1 cellular context compared by ENCODE assay signal in the genomic region with DNA sequence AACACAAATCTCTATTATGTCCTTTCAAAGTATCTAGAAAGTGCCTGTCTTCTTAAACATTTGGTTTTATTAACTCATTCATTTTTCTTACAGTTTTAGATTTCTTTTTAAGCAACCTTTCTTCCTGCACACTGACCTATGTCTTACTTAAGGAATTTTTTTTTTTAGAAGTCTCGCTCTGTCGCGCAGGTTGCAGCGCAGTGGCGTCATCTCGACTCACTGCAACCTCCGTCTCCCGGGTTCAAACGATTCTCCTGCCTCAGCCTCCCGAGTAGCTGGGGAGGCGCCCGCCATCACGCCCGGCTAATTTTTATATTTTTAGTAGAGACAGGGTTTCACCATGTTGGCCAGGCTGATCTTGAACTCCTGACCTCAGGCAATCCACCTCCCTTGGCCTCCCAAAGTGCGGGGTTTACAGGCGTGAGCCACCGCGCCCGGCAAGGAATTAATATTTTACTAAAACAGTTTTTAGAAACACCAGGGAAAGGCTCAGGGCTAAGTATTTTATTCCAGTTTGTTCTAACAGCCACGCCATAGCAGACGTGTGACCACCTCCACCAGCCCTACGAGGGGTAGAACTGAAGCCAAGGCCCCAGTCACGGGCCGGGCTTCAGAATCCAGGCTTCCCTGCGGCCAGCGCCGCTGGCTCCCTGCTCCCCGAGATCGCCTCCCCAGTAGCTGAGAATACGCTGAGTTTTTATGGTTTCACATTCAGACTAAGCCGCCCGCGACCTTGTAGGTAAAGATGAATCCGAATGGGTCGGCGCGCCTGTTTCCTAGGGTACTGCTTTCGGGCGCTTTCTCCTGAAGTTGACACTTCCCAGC.
TF ChIP-seq lines count a peak whose summit lies in the region.

No MANE protein-coding gene starts in this region.

TF ChIP-seq in K562, 482 proteins besides CTCF, POLR2A, EP300 and RAD21 (continued from another document and continues in another):
- TF ChIP-seq MEF2A (IDR thresholded peaks at IDR 0.05; ENCODE audit: control insufficient read depth, low read depth, low read length) (no peak), SMARCA4 (IDR thresholded peaks at IDR 0.05) (peak; percentile 57), BCOR (IDR thresholded peaks at IDR 0.05) (peak; percentile 91), SIN3B (IDR thresholded peaks at IDR 0.05; ENCODE audit: low read depth) (no peak), RBM17 (IDR thresholded peaks at IDR 0.05; ENCODE audit: borderline replicate concordance, low read depth, low read length) (no peak), RBFOX2 (IDR thresholded peaks at IDR 0.05; ENCODE audit: low read depth, low read length) (no peak), HDAC1 (IDR thresholded peaks at IDR 0.05) (no peak), NEUROD1 (IDR thresholded peaks at IDR 0.05; ENCODE audit: borderline replicate concordance, low read depth, low read length, partially characterized antibody) (peak; percentile 29), ZNF143 (CRISPR knock-in tag; IDR thresholded peaks at IDR 0.05) (peak; percentile 4; the same call in 1 of the 2 replicates), NR2C1 (IDR thresholded peaks at IDR 0.05) (no peak), NR2C1 (tag; IDR thresholded peaks at IDR 0.05) (peak; percentile 51; the same call in 1 of the 2 replicates), ZNF592 (IDR thresholded peaks at IDR 0.05) (peak; percentile 33; the same call in 1 of the 2 replicates), STAG1 (CRISPR knock-in tag; IDR thresholded peaks at IDR 0.05; ENCODE audit: borderline replicate concordance) (peak; percentile 66; the same call in 1 of the 2 replicates), ZSCAN29 (IDR thresholded peaks at IDR 0.05) (no peak), OTX1 (CRISPR knock-in tag; IDR thresholded peaks at IDR 0.05) (peak; percentile 51; the same call in 1 of the 2 replicates), ZNF780A (CRISPR knock-in tag; IDR thresholded peaks at IDR 0.05) (no peak), BRCA1 (IDR thresholded peaks at IDR 0.05) (no peak), BRCA1 (CRISPR knock-in tag; IDR thresholded peaks at IDR 0.05) (peak; percentile 95), TOE1 (IDR thresholded peaks at IDR 0.05; ENCODE audit: borderline replicate concordance) (no peak), TOE1 (CRISPR knock-in tag; IDR thresholded peaks at IDR 0.05; ENCODE audit: borderline replicate concordance, low read depth) (no peak), DDX20 (tag; IDR thresholded peaks at IDR 0.05; ENCODE audit: low read depth) (no peak; the same call in 1 of the 2 replicates), ZNF140 (CRISPR knock-in tag; IDR thresholded peaks at IDR 0.05) (no peak), PTTG1 (tag; IDR thresholded peaks at IDR 0.05; ENCODE audit: low read depth) (no peak), SMARCA5 (IDR thresholded peaks at IDR 0.05) (0 out of 2 replicates have a peak, but pooled peaks have one; percentile 14), KAT2B (IDR thresholded peaks at IDR 0.05; ENCODE audit: low read depth, low read length) (no peak), HCFC1 (IDR thresholded peaks at IDR 0.05; ENCODE audit: low read depth, low read length) (peak; percentile 34; the same call in 1 of the 2 replicates), TFAM (CRISPR knock-in tag; conservative IDR thresholded peaks at IDR 0.05) (no peak), MBD1 (CRISPR knock-in tag; IDR thresholded peaks at IDR 0.05) (no peak), BMI1 (IDR thresholded peaks at IDR 0.05; ENCODE audit: low read length) (no peak), ETV1 (tag; conservative IDR thresholded peaks at IDR 0.05; ENCODE audit: low read depth) (no peak; the same call in 1 of the 2 replicates), ZNF512 (tag; IDR thresholded peaks at IDR 0.05) (no peak), DPF2 (IDR thresholded peaks at IDR 0.05) (peak; percentile 11; the same call in 1 of the 2 replicates), GTF2A2 (tag; IDR thresholded peaks at IDR 0.05) (peak; percentile 47; the same call in 1 of the 2 replicates), ZNF384 (IDR thresholded peaks at IDR 0.05; ENCODE audit: low read depth, low read length) (peak; percentile 94), NFRKB (IDR thresholded peaks at IDR 0.05; ENCODE audit: low read depth) (peak; percentile 90; the same call in 1 of the 2 replicates), PHF8 (IDR thresholded peaks at IDR 0.05; ENCODE audit: borderline replicate concordance, low read length) (no peak), ARID1B (IDR thresholded peaks at IDR 0.05) (peak; percentile 51), MTA1 (IDR thresholded peaks at IDR 0.05; ENCODE audit: borderline replicate concordance) (0 out of 2 replicates have a peak, but pooled peaks have one; percentile 31), ZNF518B (CRISPR knock-in tag; IDR thresholded peaks at IDR 0.05) (no peak)
- TF ChIP-seq, protein P1, sequence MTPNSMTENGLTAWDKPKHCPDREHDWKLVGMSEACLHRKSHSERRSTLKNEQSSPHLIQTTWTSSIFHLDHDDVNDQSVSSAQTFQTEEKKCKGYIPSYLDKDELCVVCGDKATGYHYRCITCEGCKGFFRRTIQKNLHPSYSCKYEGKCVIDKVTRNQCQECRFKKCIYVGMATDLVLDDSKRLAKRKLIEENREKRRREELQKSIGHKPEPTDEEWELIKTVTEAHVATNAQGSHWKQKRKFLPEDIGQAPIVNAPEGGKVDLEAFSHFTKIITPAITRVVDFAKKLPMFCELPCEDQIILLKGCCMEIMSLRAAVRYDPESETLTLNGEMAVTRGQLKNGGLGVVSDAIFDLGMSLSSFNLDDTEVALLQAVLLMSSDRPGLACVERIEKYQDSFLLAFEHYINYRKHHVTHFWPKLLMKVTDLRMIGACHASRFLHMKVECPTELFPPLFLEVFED (CRISPR knock-in tag; conservative IDR thresholded peaks at IDR 0.05) = peak; percentile 11
- TF ChIP-seq, protein P2, sequence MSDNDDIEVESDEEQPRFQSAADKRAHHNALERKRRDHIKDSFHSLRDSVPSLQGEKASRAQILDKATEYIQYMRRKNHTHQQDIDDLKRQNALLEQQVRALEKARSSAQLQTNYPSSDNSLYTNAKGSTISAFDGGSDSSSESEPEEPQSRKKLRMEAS (CRISPR knock-in tag; IDR thresholded peaks at IDR 0.05) = no peak
- TF ChIP-seq, protein P3, sequence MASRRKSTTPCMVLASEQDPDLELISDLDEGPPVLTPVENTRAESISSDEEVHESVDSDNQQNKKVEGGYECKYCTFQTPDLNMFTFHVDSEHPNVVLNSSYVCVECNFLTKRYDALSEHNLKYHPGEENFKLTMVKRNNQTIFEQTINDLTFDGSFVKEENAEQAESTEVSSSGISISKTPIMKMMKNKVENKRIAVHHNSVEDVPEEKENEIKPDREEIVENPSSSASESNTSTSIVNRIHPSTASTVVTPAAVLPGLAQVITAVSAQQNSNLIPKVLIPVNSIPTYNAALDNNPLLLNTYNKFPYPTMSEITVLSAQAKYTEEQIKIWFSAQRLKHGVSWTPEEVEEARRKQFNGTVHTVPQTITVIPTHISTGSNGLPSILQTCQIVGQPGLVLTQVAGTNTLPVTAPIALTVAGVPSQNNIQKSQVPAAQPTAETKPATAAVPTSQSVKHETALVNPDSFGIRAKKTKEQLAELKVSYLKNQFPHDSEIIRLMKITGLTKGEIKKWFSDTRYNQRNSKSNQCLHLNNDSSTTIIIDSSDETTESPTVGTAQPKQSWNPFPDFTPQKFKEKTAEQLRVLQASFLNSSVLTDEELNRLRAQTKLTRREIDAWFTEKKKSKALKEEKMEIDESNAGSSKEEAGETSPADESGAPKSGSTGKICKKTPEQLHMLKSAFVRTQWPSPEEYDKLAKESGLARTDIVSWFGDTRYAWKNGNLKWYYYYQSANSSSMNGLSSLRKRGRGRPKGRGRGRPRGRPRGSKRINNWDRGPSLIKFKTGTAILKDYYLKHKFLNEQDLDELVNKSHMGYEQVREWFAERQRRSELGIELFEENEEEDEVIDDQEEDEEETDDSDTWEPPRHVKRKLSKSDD (conservative IDR thresholded peaks at IDR 0.05; ENCODE audit: low read length) = no peak
- TF ChIP-seq, protein P4, sequence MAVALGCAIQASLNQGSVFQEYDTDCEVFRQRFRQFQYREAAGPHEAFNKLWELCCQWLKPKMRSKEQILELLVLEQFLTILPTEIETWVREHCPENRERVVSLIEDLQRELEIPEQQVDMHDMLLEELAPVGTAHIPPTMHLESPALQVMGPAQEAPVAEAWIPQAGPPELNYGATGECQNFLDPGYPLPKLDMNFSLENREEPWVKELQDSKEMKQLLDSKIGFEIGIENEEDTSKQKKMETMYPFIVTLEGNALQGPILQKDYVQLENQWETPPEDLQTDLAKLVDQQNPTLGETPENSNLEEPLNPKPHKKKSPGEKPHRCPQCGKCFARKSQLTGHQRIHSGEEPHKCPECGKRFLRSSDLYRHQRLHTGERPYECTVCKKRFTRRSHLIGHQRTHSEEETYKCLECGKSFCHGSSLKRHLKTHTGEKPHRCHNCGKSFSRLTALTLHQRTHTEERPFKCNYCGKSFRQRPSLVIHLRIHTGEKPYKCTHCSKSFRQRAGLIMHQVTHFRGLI (CRISPR knock-in tag; IDR thresholded peaks at IDR 0.05) = 0 out of 2 replicates have a peak, but pooled peaks have one; percentile 5
- TF ChIP-seq, protein P5, sequence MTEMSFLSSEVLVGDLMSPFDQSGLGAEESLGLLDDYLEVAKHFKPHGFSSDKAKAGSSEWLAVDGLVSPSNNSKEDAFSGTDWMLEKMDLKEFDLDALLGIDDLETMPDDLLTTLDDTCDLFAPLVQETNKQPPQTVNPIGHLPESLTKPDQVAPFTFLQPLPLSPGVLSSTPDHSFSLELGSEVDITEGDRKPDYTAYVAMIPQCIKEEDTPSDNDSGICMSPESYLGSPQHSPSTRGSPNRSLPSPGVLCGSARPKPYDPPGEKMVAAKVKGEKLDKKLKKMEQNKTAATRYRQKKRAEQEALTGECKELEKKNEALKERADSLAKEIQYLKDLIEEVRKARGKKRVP (CRISPR knock-in tag; IDR thresholded peaks at IDR 0.05) = peak; percentile 92
